Comparison of ENCODE assay signal across 18 cellular contexts in genomic region chr17:71417142-71417541, GRCh38.
"Had no signal": no experiment of that assay in that cellular context is flagged by ENCODE, and none has a peak within 500 bp of the region (broad histone marks: within the 10 kb centered on the region; RNA-seq: fewer than 3 reads in every experiment).

No MANE protein-coding gene starts in this region.

- H3K27me3 ChIP-seq: dorsolateral prefrontal cortex, gastrocnemius medialis, neural progenitor cell, stomach, thyroid gland had no signal

- H3K36me3 ChIP-seq: gastrocnemius medialis, lower lobe of right lung, neural progenitor cell, stomach, thyroid gland had no signal

- H3K4me2 ChIP-seq: neural progenitor cell had no signal

- H3K79me2 ChIP-seq: parathyroid adenoma had no signal

- H3K4me3 ChIP-seq: dorsolateral prefrontal cortex, gastrocnemius medialis, lower lobe of right lung, neural progenitor cell, stomach, thyroid gland had no signal

- DNase-seq: dorsolateral prefrontal cortex; effector CD4-positive, alpha-beta T cell; gastrocnemius medialis; head of caudate nucleus; left ventricle myocardium superior; lower lobe of right lung; naive B cell; stimulated activated CD4-positive, alpha-beta T cell treated with anti-CD3 and anti-CD28 coated beads, Interleukin-2, amount 100 ng/mL, for 24 hours; stimulated activated CD4-positive, alpha-beta T cell treated with anti-CD3 and anti-CD28 coated beads, Interleukin-4, amount 100 ng/mL, for 24 hours; stimulated activated naive CD4-positive, alpha-beta T cell treated with Interleukin-2 at 50 U/mL for 16 hours; stomach; thyroid gland had no signal

- H2AFZ ChIP-seq: neural progenitor cell, parathyroid adenoma had no signal

- FAIRE-seq: colon, keratinocyte had no signal

- H3K9ac ChIP-seq: neural progenitor cell, parathyroid adenoma had no signal

- H3K9me3 ChIP-seq: gastrocnemius medialis, lower lobe of right lung, stomach, thyroid gland had no signal

- H3K27ac ChIP-seq: dorsolateral prefrontal cortex, gastrocnemius medialis, lower lobe of right lung, neural progenitor cell, parathyroid adenoma, stomach, thyroid gland had no signal

- ATAC-seq: gastrocnemius medialis; left ventricle myocardium superior; lower lobe of right lung; sciatic nerve; stimulated activated effector memory CD8-positive, alpha-beta T cell treated with anti-CD3 and anti-CD28 coated beads, Interleukin-12 subunit alpha, Interleukin-12 subunit beta, amount 100 ng/mL, for 72 hours had no signal

- H3K4me1 ChIP-seq: gastrocnemius medialis, lower lobe of right lung, neural progenitor cell, parathyroid adenoma, stomach, thyroid gland had no signal
